ENCODE assay signal across 17 cellular contexts in the genomic region with DNA sequence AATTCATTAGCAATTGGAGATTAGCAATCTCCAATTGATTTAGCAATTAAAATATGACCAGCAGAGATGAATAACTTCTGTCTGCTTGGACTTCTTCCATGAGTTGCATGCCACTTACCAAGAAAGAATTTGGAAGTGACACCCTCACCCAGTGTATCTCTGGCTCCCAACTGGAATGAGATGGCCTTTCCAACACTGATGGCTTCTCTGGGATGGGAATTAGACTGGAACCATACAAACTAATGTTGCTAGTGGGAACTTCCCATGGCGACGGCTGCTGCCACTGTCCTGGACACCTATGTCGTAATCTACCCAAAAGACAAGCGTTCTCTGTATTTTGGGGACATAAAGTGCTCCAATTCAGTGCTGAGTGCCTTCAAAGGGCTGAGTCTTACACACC.
DNase-seq lines count a peak whose midpoint lies in the region; ATAC-seq, FAIRE-seq and TF ChIP-seq lines count a peak whose summit lies in the region.
"Had no signal": no experiment of that assay in that cellular context is flagged by ENCODE, and none has a peak within 500 bp of the region (broad histone marks: within the 10 kb centered on the region; RNA-seq: fewer than 3 reads in every experiment).

No MANE protein-coding gene starts in this region.

- in situ Hi-C loops in GM23248 (cut with MboI): no loop called here

- no peak overlapping the region for H3K4me3 ChIP-seq in A549
- H3K4me3 ChIP-seq in GM23248: no peak overlapping the region
- no peak overlapping the region for H3K4me3 ChIP-seq in mesendoderm (ENCODE audit: low read length)
- H3K4me3 ChIP-seq: MG63 had no signal

- no peak overlapping the region for H2BK15ac ChIP-seq in mesendoderm (replicated peaks; ENCODE audit: low read depth)

- peak overlapping the region; percentile 11 for H2AK5ac ChIP-seq in mesendoderm (ENCODE audit: low read length)

- no peaks in the 10 kb centered on the region for H4K20me1 ChIP-seq in GM23248 (ENCODE audit: insufficient read depth)

- no peak overlapping the region for H4K8ac ChIP-seq in mesendoderm (ENCODE audit: low read depth, low read length)

- TF ChIP-seq POLR2A in A549 (IDR thresholded peaks at IDR 0.05; ENCODE audit: low read length): no peak

- H2AFZ ChIP-seq in GM23248: no peak overlapping the region

- H3K36me3 ChIP-seq in GM23248 (ENCODE audit: low read depth) (no peaks in the 10 kb centered on the region), mesendoderm (ENCODE audit: control insufficient read depth, insufficient read depth, low read length) (no peaks in the 10 kb centered on the region)
- H3K36me3 ChIP-seq: MG63 had no signal

- H3K4me1 ChIP-seq in A549 (peaks cover 16% of the 10 kb centered on the region), GM23248 (ENCODE audit: insufficient read depth) (peaks cover 15% of the 10 kb centered on the region), mesendoderm (ENCODE audit: control insufficient read depth, low read depth, low read length) (peaks cover 4% of the 10 kb centered on the region)

- FAIRE-seq in A549 (lab: Jason Lieb, UNC): no peak

- H3K56ac ChIP-seq in mesendoderm (ENCODE audit: low read length): no peak overlapping the region

- no peak overlapping the region for H3K4ac ChIP-seq in mesendoderm (ENCODE audit: low read depth, low read length)

- no peak overlapping the region for H2BK5ac ChIP-seq in mesendoderm (ENCODE audit: low read length)

- H3K27me3 ChIP-seq in GM23248 (replicated peaks; ENCODE audit: insufficient read depth) (no peaks in the 10 kb centered on the region), mesendoderm (ENCODE audit: insufficient read depth, low read length, poor library complexity) (no peaks in the 10 kb centered on the region)
- H3K27me3 ChIP-seq: MG63 had no signal

- H2BK120ac ChIP-seq in mesendoderm (ENCODE audit: low read depth, low read length): no peak overlapping the region

- DNase-seq in A549 (ENCODE audit: low read depth in 1 of 2, low spot score in 1 of 2): no peak
- DNase-seq in GM23248: no peak
- DNase-seq in caudate nucleus (lab: John Stamatoyannopoulos, UW): no peak
- DNase-seq in mesendoderm: no peak
- DNase-seq in NCI-H1694 treated with DMSO at 0.1 percent for 48 hours (lab: John Stamatoyannopoulos, UW): no peak
- no peak for DNase-seq in DMS153 (lab: John Stamatoyannopoulos, UW)
- no peak for DNase-seq in iPS-NIHi11 (ENCODE audit: low spot score)
- DNase-seq: COR-L47, DMS79 treated with DMSO at 0.1 percent for 48 hours, H9, NCI-H1417, NCI-H187, NCI-H446 treated with DMSO at 0.1 percent for 48 hours, NCI-H526 treated with DMSO at 0.1 percent for 48 hours, OCI-M1 had no signal

- peaks cover 22% of the 10 kb centered on the region for H3F3A ChIP-seq in GM23248 (ENCODE audit: insufficient read depth)

- no peak for TF ChIP-seq CTCF in A549 (IDR thresholded peaks at IDR 0.05)

- H3K18ac ChIP-seq in mesendoderm (ENCODE audit: low read length): no peak overlapping the region

- no peaks in the 10 kb centered on the region for H3K79me1 ChIP-seq in mesendoderm (ENCODE audit: low read length)

- no peak overlapping the region for H4K5ac ChIP-seq in mesendoderm (ENCODE audit: low read length)

- WGBS in A549 (ENCODE audit: missing lambda C conversion rate): 71% methylated on average over 4 of the region's 4 CpGs
- WGBS in GM23248 (ENCODE audit: low coverage in 1 of 2, low lambda C conversion rate in 2 of 2, missing lambda C conversion rate in 2 of 2), 2 experiments: 70 to 72% methylated on average over 4 of the region's 4 CpGs
- no CpG with 5 or more reads among the region's 4 CpGs for WGBS in mesendoderm (ENCODE audit: extremely low coverage, insufficient coverage, low lambda C conversion rate)

- ATAC-seq in A549 (no peak), GM19324 (IDR thresholded peaks at IDR 0.05; ENCODE audit: low FRiP score, unreplicated experiment) (no peak)

- no peaks in the 10 kb centered on the region for H3K9me3 ChIP-seq in A549
- no peaks in the 10 kb centered on the region for H3K9me3 ChIP-seq in GM23248 (ENCODE audit: low read depth)
- H3K9me3 ChIP-seq: MG63 had no signal

- H3K79me2 ChIP-seq in GM23248 (ENCODE audit: insufficient read depth) (no peaks in the 10 kb centered on the region), mesendoderm (ENCODE audit: control insufficient read depth, insufficient read depth, low read length) (no peaks in the 10 kb centered on the region)

- H3K27ac ChIP-seq in A549: peak overlapping the region in 1 of 2 experiments; percentile 58; a peak in 3 of 6 replicates
- peak overlapping the region; percentile 36 for H3K27ac ChIP-seq in GM23248
- H3K27ac ChIP-seq in caudate nucleus (ENCODE audit: low read depth, low read length): peak overlapping the region; percentile 77
- H3K27ac ChIP-seq in mesendoderm (ENCODE audit: low read depth, low read length): no peak overlapping the region

- CTCF ChIA-PET in A549 (lab: Yijun Ruan, JAX): interaction anchor here (0.7 kb wide), 1 partner anchor 17 kb away, joined by 3 read pairs; no protein-coding TSS in a partner anchor

- H3K9ac ChIP-seq in GM23248 (no peak overlapping the region), mesendoderm (ENCODE audit: low read length) (no peak overlapping the region)

- no peaks in the 10 kb centered on the region for H3K9me2 ChIP-seq in GM23248 (ENCODE audit: insufficient read depth)

- POLR2A ChIA-PET in A549 (lab: Yijun Ruan, JAX): no interaction called here

- H3K4me2 ChIP-seq in A549 (peak overlapping the region; percentile 46; the same call in 2 of the 3 replicates), GM23248 (ENCODE audit: unreplicated experiment) (no peak overlapping the region), mesendoderm (ENCODE audit: low read length) (no peak overlapping the region)

- no peak for TF ChIP-seq EP300 in A549 (IDR thresholded peaks at IDR 0.05)

- TF ChIP-seq RAD21 in A549 (conservative IDR thresholded peaks at IDR 0.05 in 1 of 2, IDR thresholded peaks at IDR 0.05 in 1 of 2): no peak

- no peak overlapping the region for H3K23ac ChIP-seq in mesendoderm (ENCODE audit: low read length)

TF ChIP-seq in A549, 52 proteins besides CTCF, POLR2A, EP300 and RAD21:
- TF ChIP-seq HDAC2 (IDR thresholded peaks at IDR 0.05): no peak
- TF ChIP-seq FOSL2 (IDR thresholded peaks at IDR 0.05): no peak
- TF ChIP-seq FOSL2 (CRISPR knock-in tag; IDR thresholded peaks at IDR 0.05): no peak
- TF ChIP-seq ESRRA (IDR thresholded peaks at IDR 0.05; ENCODE audit: borderline replicate concordance, low read length): no peak
- TF ChIP-seq, protein P1, sequence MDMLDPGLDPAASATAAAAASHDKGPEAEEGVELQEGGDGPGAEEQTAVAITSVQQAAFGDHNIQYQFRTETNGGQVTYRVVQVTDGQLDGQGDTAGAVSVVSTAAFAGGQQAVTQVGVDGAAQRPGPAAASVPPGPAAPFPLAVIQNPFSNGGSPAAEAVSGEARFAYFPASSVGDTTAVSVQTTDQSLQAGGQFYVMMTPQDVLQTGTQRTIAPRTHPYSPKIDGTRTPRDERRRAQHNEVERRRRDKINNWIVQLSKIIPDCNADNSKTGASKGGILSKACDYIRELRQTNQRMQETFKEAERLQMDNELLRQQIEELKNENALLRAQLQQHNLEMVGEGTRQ (IDR thresholded peaks at IDR 0.05): no peak
- TF ChIP-seq, protein P2, sequence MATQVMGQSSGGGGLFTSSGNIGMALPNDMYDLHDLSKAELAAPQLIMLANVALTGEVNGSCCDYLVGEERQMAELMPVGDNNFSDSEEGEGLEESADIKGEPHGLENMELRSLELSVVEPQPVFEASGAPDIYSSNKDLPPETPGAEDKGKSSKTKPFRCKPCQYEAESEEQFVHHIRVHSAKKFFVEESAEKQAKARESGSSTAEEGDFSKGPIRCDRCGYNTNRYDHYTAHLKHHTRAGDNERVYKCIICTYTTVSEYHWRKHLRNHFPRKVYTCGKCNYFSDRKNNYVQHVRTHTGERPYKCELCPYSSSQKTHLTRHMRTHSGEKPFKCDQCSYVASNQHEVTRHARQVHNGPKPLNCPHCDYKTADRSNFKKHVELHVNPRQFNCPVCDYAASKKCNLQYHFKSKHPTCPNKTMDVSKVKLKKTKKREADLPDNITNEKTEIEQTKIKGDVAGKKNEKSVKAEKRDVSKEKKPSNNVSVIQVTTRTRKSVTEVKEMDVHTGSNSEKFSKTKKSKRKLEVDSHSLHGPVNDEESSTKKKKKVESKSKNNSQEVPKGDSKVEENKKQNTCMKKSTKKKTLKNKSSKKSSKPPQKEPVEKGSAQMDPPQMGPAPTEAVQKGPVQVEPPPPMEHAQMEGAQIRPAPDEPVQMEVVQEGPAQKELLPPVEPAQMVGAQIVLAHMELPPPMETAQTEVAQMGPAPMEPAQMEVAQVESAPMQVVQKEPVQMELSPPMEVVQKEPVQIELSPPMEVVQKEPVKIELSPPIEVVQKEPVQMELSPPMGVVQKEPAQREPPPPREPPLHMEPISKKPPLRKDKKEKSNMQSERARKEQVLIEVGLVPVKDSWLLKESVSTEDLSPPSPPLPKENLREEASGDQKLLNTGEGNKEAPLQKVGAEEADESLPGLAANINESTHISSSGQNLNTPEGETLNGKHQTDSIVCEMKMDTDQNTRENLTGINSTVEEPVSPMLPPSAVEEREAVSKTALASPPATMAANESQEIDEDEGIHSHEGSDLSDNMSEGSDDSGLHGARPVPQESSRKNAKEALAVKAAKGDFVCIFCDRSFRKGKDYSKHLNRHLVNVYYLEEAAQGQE (IDR thresholded peaks at IDR 0.05): no peak
- no peak for TF ChIP-seq RCOR1 (IDR thresholded peaks at IDR 0.05; ENCODE audit: low read depth, low read length)
- no peak for TF ChIP-seq KDM5A (IDR thresholded peaks at IDR 0.05)
- TF ChIP-seq NFE2L2 (conservative IDR thresholded peaks at IDR 0.05; ENCODE audit: low read length): no peak
- no peak for TF ChIP-seq CBX8 (IDR thresholded peaks at IDR 0.05)
- TF ChIP-seq JUN (IDR thresholded peaks at IDR 0.05): no peak
- TF ChIP-seq NPAS2 (CRISPR knock-in tag; IDR thresholded peaks at IDR 0.05; ENCODE audit: borderline replicate concordance): no peak
- TF ChIP-seq, protein P3, sequence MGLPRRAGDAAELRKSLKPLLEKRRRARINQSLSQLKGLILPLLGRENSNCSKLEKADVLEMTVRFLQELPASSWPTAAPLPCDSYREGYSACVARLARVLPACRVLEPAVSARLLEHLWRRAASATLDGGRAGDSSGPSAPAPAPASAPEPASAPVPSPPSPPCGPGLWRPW (IDR thresholded peaks at IDR 0.05): no peak
